ENCODE assay signal across 9 cellular contexts in the genomic region with DNA sequence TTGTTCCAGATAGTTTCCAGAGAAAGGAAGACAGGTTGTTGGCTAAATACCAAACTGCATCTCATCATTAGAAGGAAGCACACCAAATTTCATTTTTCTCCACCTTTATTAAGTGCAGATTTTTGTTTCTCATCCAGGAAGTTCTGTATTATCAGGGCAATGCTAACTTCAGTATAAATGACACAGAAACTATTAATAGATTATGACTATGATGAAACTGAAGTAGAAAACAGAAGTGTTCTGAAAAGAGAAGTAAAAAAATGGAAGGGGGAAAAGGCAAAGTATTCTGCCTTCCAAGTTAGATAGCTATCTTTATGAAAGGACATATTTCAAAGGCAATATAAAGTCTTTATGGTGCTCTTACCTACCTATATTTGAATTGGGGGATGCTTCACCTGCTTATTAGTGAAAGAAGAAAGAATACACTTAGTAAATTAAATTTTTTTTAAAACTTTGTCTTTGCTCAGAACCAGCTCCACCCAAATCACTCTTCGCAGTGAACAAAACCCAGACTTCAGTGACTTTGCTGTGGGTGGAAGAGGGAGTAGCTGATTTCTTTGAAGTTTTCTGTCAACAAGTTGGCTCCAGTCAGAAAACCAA.
DNase-seq lines count a peak whose midpoint lies in the region; ATAC-seq and TF ChIP-seq lines count a peak whose summit lies in the region.
"Had no signal": no experiment of that assay in that cellular context is flagged by ENCODE, and none has a peak within 500 bp of the region (broad histone marks: within the 10 kb centered on the region; RNA-seq: fewer than 3 reads in every experiment).

No MANE protein-coding gene starts in this region.

- TF ChIP-seq CTCF in CD4-positive, alpha-beta T cell (IDR thresholded peaks at IDR 0.05), result no peak

- peaks cover 4 to 8% of the 10 kb centered on the region in 2 donors for H3K4me1 ChIP-seq in aorta (ENCODE audit: control insufficient read depth in 1 of 2, insufficient read depth in 2 of 2, low read length in 2 of 2)

- no peaks in the 10 kb centered on the region for H3K9me3 ChIP-seq in CD4-positive, alpha-beta T cell (ENCODE audit: control insufficient read depth, low read length)
- no peaks in the 10 kb centered on the region for H3K9me3 ChIP-seq in aorta (ENCODE audit: control insufficient read depth, low read length)

- WGBS in aorta, 2 donors, result 35 to 36% methylated on average over 1 of the region's 1 CpG

- CTCF ChIA-PET in CD4-positive, alpha-beta T cell (lab: Charles Lee), result interaction anchor here (1.0 to 2.6 kb wide), 7 partner anchors 11 to 44 kb away, joined by 3 to 18 read pairs (median 5); no protein-coding TSS in a partner anchor

- H3K36me3 ChIP-seq in aorta (ENCODE audit: control insufficient read depth in 1 of 2, insufficient read depth in 2 of 2, low read length in 1 of 2), result peaks cover 0 to 3% of the 10 kb centered on the region in 2 donors

- peaks cover 9% of the 10 kb centered on the region for H3K9me3 Mint-ChIP-seq in CD4-positive, alpha-beta T cell
- H3K9me3 Mint-ChIP-seq in activated naive CD4-positive, alpha-beta T cell treated with anti-CD3 and anti-CD28 coated beads, Interleukin-2, amount 50 U/mL, for 24 hours, result peaks cover 14% of the 10 kb centered on the region

- H3K27me3 ChIP-seq in CD4-positive, alpha-beta T cell (ENCODE audit: control insufficient read depth, insufficient read depth, low read length), result no peaks in the 10 kb centered on the region
- no peaks in the 10 kb centered on the region for H3K27me3 ChIP-seq in aorta (ENCODE audit: control insufficient read depth in 1 of 2, insufficient read depth in 2 of 2, low read length in 1 of 2)

- peaks cover 85% of the 10 kb centered on the region for H3K4me1 Mint-ChIP-seq in CD4-positive, alpha-beta T cell (ENCODE audit: low read depth)
- peaks cover 90% of the 10 kb centered on the region for H3K4me1 Mint-ChIP-seq in activated naive CD4-positive, alpha-beta T cell treated with anti-CD3 and anti-CD28 coated beads, Interleukin-2, amount 50 U/mL, for 24 hours

- peak overlapping the region; percentile 59 for H3K27ac ChIP-seq in CD4-positive, alpha-beta T cell (ENCODE audit: low read depth, low read length)
- H3K27ac ChIP-seq in aorta (ENCODE audit: low read depth in 1 of 2, low read length in 2 of 2), result peak overlapping the region; percentile 40 to 82

- peak overlapping the region; percentile 100 for H3K27ac Mint-ChIP-seq in CD4-positive, alpha-beta T cell
- H3K27ac Mint-ChIP-seq in activated naive CD4-positive, alpha-beta T cell treated with anti-CD3 and anti-CD28 coated beads, Interleukin-2, amount 50 U/mL, for 24 hours, result peak overlapping the region; percentile 91

- POLR2A ChIA-PET in CD4-positive, alpha-beta T cell (lab: Charles Lee), result interaction anchor here (1.0 to 6.6 kb wide), 19 partner anchors 9 to 1180 kb away, joined by 3 to 130 read pairs (median 6); a partner anchor contains a TSS

- ATAC-seq in CD4-positive, alpha-beta T cell (ENCODE audit: poor library complexity), result peak; percentile 93
- ATAC-seq in GM19438 (IDR thresholded peaks at IDR 0.05; ENCODE audit: low read depth, unreplicated experiment), result peak; percentile 85
- ATAC-seq in HG03457 (IDR thresholded peaks at IDR 0.05; ENCODE audit: unreplicated experiment), result peak; percentile 69
- ATAC-seq in aorta (ENCODE audit: low FRiP score), result no peak

- DNase-seq in CD4-positive, alpha-beta T cell, result peak in 6 of 10 experiments; percentile 21 to 54 (median 28)
- DNase-seq in aorta (no peak), DMS153 (lab: John Stamatoyannopoulos, UW) (no peak), dermis blood vessel endothelial cell (no peak)
- no peak for DNase-seq in activated effector memory CD4-positive, alpha-beta T cell treated with anti-CD3 and anti-CD28 coated beads, Interleukin-2, amount 50 U/mL, for 16 hours

- no peaks in the 10 kb centered on the region for H3K27me3 Mint-ChIP-seq in CD4-positive, alpha-beta T cell
- H3K27me3 Mint-ChIP-seq in activated naive CD4-positive, alpha-beta T cell treated with anti-CD3 and anti-CD28 coated beads, Interleukin-2, amount 50 U/mL, for 24 hours, result no peaks in the 10 kb centered on the region

- peak overlapping the region; percentile 83 for H3K4me3 Mint-ChIP-seq in CD4-positive, alpha-beta T cell
- peak overlapping the region; percentile 64 for H3K4me3 Mint-ChIP-seq in activated naive CD4-positive, alpha-beta T cell treated with anti-CD3 and anti-CD28 coated beads, Interleukin-2, amount 50 U/mL, for 24 hours

- intact Hi-C loops in CD4-positive, alpha-beta T cell (cut with DNase I, micrococcal nuclease), result loop anchor here in 1 of 2 experiments (1.0 kb wide), 2 partner anchors 12 to 16 kb away; no protein-coding TSS in a partner anchor
- intact Hi-C loops in aorta (cut with DNase I), result no loop called here

- peaks cover 34% of the 10 kb centered on the region for H3K36me3 Mint-ChIP-seq in CD4-positive, alpha-beta T cell (ENCODE audit: low read depth)
- H3K36me3 Mint-ChIP-seq in activated naive CD4-positive, alpha-beta T cell treated with anti-CD3 and anti-CD28 coated beads, Interleukin-2, amount 50 U/mL, for 24 hours, result peaks cover 12% of the 10 kb centered on the region

- H3K4me3 ChIP-seq in aorta (ENCODE audit: low read length in 2 of 2), result peak overlapping the region; percentile 39 to 59
- H3K4me3 ChIP-seq: lung had no signal

Comparison
In these comparisons a context has a peak if more than half of its experiments do, and no peak if none do; other contexts are left out.
1. DNase-seq: peak in CD4-positive, alpha-beta T cell (6 of 10); none in aorta (0 of 2), DMS153 (single experiment), activated effector memory CD4-positive, alpha-beta T cell treated with anti-CD3 and anti-CD28 coated beads, Interleukin-2, amount 50 U/mL, for 16 hours (single experiment) and dermis blood vessel endothelial cell (single experiment).